Comparison of ENCODE assay signal across 8 cellular contexts in the genomic region with DNA sequence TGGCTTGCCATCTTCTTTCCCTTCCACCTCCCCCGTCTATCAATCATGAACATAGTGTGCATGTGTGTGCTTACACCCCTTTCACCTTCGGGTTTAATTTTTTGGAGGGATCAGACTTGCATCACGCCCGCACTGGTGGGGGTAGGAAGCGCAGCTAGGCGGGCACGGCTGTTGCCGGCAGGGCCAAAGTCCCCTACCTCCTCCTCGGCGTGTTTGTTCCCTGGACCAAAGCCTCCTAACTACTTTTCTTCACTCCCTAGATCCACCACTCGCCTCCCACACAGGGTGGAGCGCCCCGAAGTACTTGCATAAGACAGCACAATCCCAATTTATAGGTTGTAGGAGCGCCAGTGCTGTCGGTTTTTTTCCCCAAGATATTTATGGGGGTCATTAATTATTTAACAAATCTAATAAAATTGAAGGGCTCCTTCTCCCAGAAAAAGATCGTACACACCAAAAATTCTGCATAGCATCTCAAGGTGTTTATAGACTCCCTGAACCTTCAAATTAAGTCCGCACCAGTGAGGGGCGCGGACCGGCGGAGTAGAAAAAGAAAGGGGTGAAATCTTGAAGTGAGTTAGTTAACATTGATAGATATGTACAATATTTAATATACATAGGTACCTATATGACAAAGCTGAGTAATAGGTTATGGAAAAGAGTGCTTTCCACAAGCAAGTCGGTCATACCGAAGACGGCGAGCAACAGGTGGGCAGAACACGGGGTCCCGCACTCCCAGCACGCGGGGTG. TPM values are rescaled to one million over a fixed set of nuclear protein-coding genes. Genes with fewer than 3 reads are reported as not detected.
DNase-seq lines count a peak whose midpoint lies in the region; ATAC-seq, FAIRE-seq and TF ChIP-seq lines count a peak whose summit lies in the region.

No MANE protein-coding gene starts in this region.

- H3K36me3 ChIP-seq in ES-I3 (ENCODE audit: insufficient read depth, low read length) (no peaks in the 10 kb centered on the region), duodenal mucosa (ENCODE audit: control insufficient read depth in 1 of 2, insufficient read depth in 2 of 2, low read length in 2 of 2) (no peaks in the 10 kb centered on the region), mucosa of rectum (ENCODE audit: control insufficient read depth in 2 of 2, insufficient read depth in 2 of 2, low read length in 2 of 2) (no peaks in the 10 kb centered on the region)

- no peak for ATAC-seq in GM21360 (IDR thresholded peaks at IDR 0.05; ENCODE audit: unreplicated experiment)

- H3K27me3 ChIP-seq in duodenal mucosa (ENCODE audit: control insufficient read depth in 1 of 2, insufficient read depth in 2 of 2, low read length in 2 of 2) (peaks cover 4 to 8% of the 10 kb centered on the region in 2 donors), mucosa of rectum (ENCODE audit: control insufficient read depth in 2 of 2, insufficient read depth in 2 of 2, low read length in 2 of 2) (peaks cover 0 to 3% of the 10 kb centered on the region in 2 donors)

- no peaks in the 10 kb centered on the region for H3K9me3 ChIP-seq in ES-I3 (ENCODE audit: control insufficient read depth, insufficient read depth, low read length)
- H3K9me3 ChIP-seq in duodenal mucosa (ENCODE audit: control insufficient read depth in 1 of 2, low read length in 2 of 2) = no peaks in the 10 kb centered on the region
- no peaks in the 10 kb centered on the region for H3K9me3 ChIP-seq in mucosa of rectum (ENCODE audit: control insufficient read depth in 2 of 2, low read length in 2 of 2)

- no peak for TF ChIP-seq POLR2A in GM12891 (IDR thresholded peaks at IDR 0.05; ENCODE audit: low read depth, low read length)

- H3K9ac ChIP-seq in ES-I3 (ENCODE audit: low read depth, low read length) = peak overlapping the region; percentile 55
- H3K9ac ChIP-seq in duodenal mucosa (ENCODE audit: low read depth in 1 of 2, low read length in 2 of 2) = peak overlapping the region; percentile 58 to 83
- peak overlapping the region; percentile 72 to 83 for H3K9ac ChIP-seq in mucosa of rectum (ENCODE audit: low read depth in 1 of 2, low read length in 2 of 2)

- H3K4me1 ChIP-seq in ES-I3 (ENCODE audit: insufficient read depth, low read length) (peaks cover 31% of the 10 kb centered on the region), duodenal mucosa (ENCODE audit: control insufficient read depth in 1 of 2, insufficient read depth in 2 of 2, low read length in 2 of 2) (peaks cover 38 to 45% of the 10 kb centered on the region in 2 donors), mucosa of rectum (ENCODE audit: control insufficient read depth in 2 of 2, insufficient read depth in 2 of 2, low read length in 2 of 2) (peaks cover 13 to 45% of the 10 kb centered on the region in 2 donors)

- H3K4me3 ChIP-seq in duodenal mucosa (ENCODE audit: low read depth in 1 of 2, low read length in 2 of 2) = peak overlapping the region; percentile 90 to 95
- peak overlapping the region; percentile 76 to 88 for H3K4me3 ChIP-seq in mucosa of rectum (ENCODE audit: low read length in 2 of 2)

- DNase-seq in NCI-H1105 treated with DMSO at 0.1 percent for 48 hours (lab: John Stamatoyannopoulos, UW) (peak; percentile 53), GM12891 (ENCODE audit: insufficient read length, low spot score) (no peak), NCI-H1930 (lab: John Stamatoyannopoulos, UW) (no peak), NCI-H2029 (lab: John Stamatoyannopoulos, UW) (no peak)

- no peak for FAIRE-seq in GM12891 (lab: Jason Lieb, UNC)

- H3K27ac ChIP-seq in duodenal mucosa (ENCODE audit: low read depth, low read length) = peak overlapping the region; percentile 85
- peak overlapping the region; percentile 96 to 97 for H3K27ac ChIP-seq in mucosa of rectum (ENCODE audit: low read depth in 2 of 2, low read length in 2 of 2)

TF ChIP-seq in GM12891, 5 proteins besides CTCF, POLR2A, EP300 and RAD21:
- TF ChIP-seq PAX5 (IDR thresholded peaks at IDR 0.05; ENCODE audit: insufficient read depth, low read length, severe bottlenecking) (no peak), POLR2AphosphoS5 (IDR thresholded peaks at IDR 0.05; ENCODE audit: low read depth, low read length) (no peak), SPI1 (IDR thresholded peaks at IDR 0.05; ENCODE audit: low read depth, low read length) (no peak), TAF1 (IDR thresholded peaks at IDR 0.05; ENCODE audit: low read depth, low read length) (no peak), POU2F2 (IDR thresholded peaks at IDR 0.05; ENCODE audit: low read depth, low read length) (no peak)

RNA-seq across cellular contexts. Expression of a gene that starts 0.7 kb away (rescaled TPM):
- not detected for polyA plus RNA-seq in GM12891 (2012; ENCODE audit: low read depth, missing spikeins)
